In the genomic region with DNA sequence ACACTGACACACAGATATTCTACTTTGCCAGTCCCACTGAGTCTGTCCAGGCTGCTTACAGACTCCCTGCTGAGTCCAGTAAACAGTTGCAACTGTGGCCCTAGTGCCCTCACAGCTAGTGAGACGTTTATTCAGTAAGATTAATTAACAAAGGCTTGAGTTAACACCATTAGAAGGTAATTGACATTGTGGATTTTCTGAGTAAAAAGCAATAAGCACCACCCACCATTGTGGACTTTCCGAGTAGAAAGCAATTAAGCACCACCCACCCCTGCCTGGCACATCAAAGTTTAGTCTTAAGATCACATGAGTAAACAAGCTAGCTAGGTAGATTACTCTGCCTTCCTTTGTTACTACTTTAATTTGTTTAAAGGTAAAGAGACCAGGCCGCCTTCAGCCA, we compare ENCODE assay signal across 15 cellular contexts.
DNase-seq lines count a peak whose midpoint lies in the region; ATAC-seq lines count a peak whose summit lies in the region.
"Had no signal": no experiment of that assay in that cellular context is flagged by ENCODE, and none has a peak within 500 bp of the region (broad histone marks: within the 10 kb centered on the region; RNA-seq: fewer than 3 reads in every experiment).

No MANE protein-coding gene starts in this region.

- no peaks in the 10 kb centered on the region for H3K4me1 Mint-ChIP-seq in stimulated activated memory B cell treated with anti-CD40 and anti-IgM and Interleukin-4, amounts not matched to agents 10 μg/mL and 1 μg/mL and 100 μg/mL, for 72 hours
- H3K4me1 Mint-ChIP-seq: CD4-positive, alpha-beta memory T cell had no signal

- H3K9me3 Mint-ChIP-seq in stimulated activated memory B cell treated with anti-CD40 and anti-IgM and Interleukin-4, amounts not matched to agents 10 μg/mL and 1 μg/mL and 100 μg/mL, for 72 hours = peaks cover 19% of the 10 kb centered on the region

- H3K36me3 Mint-ChIP-seq in stimulated activated memory B cell treated with anti-CD40 and anti-IgM and Interleukin-4, amounts not matched to agents 10 μg/mL and 1 μg/mL and 100 μg/mL, for 72 hours = no peaks in the 10 kb centered on the region
- H3K36me3 Mint-ChIP-seq: CD4-positive, alpha-beta memory T cell had no signal

- H3K27me3 Mint-ChIP-seq in stimulated activated memory B cell treated with anti-CD40 and anti-IgM and Interleukin-4, amounts not matched to agents 10 μg/mL and 1 μg/mL and 100 μg/mL, for 72 hours = no peaks in the 10 kb centered on the region
- H3K27me3 Mint-ChIP-seq: CD4-positive, alpha-beta memory T cell had no signal

- intact Hi-C loops in left colon (cut with DNase I, micrococcal nuclease) = no loop called here

- H3K4me3 ChIP-seq in H7 (ENCODE audit: insufficient read depth, low read depth, low read length) = no peak overlapping the region
- H3K4me3 ChIP-seq: A549 had no signal

- no peak overlapping the region for H3K27ac Mint-ChIP-seq in stimulated activated memory B cell treated with anti-CD40 and anti-IgM and Interleukin-4, amounts not matched to agents 10 μg/mL and 1 μg/mL and 100 μg/mL, for 72 hours
- H3K27ac Mint-ChIP-seq: CD4-positive, alpha-beta memory T cell had no signal

- no peak overlapping the region for H3K4me3 Mint-ChIP-seq in stimulated activated memory B cell treated with anti-CD40 and anti-IgM and Interleukin-4, amounts not matched to agents 10 μg/mL and 1 μg/mL and 100 μg/mL, for 72 hours
- H3K4me3 Mint-ChIP-seq: CD4-positive, alpha-beta memory T cell had no signal

- no peaks in the 10 kb centered on the region for H3K27me3 ChIP-seq in H7 (ENCODE audit: control insufficient read depth, insufficient read depth, low read length)
- H3K27me3 ChIP-seq: BE2C had no signal

- H3K36me3 ChIP-seq in H7 (replicated peaks; ENCODE audit: control insufficient read depth, insufficient read depth, low read length) = no peaks in the 10 kb centered on the region
- H3K36me3 ChIP-seq: BE2C had no signal

- DNase-seq in H7 = peak; percentile 4
- DNase-seq in NCI-H748 (lab: John Stamatoyannopoulos, UW; ENCODE audit: unreplicated experiment) = peak; percentile 71
- DNase-seq in left colon = peak in 1 of 2 donors; percentile 6
- DNase-seq in NOMO-1 treated with dmso at 0.1 percent for 144 hours (lab: John Stamatoyannopoulos, UW; ENCODE audit: unreplicated experiment) = no peak
- DNase-seq: BE2C; CD4-positive, alpha-beta memory T cell; DMS153; DMS79 treated with DMSO at 0.1 percent for 48 hours; EL; GDM1; IMR-90 had no signal

- ATAC-seq in left colon (peak; percentile 66), HG03469 (IDR thresholded peaks at IDR 0.05; ENCODE audit: unreplicated experiment) (no peak)
- no peak for ATAC-seq in stimulated activated memory B cell treated with anti-CD40 and anti-IgM and Interleukin-4, amounts not matched to agents 10 μg/mL and 1 μg/mL and 100 μg/mL, for 72 hours
- ATAC-seq: A549, HCT116 had no signal
